Comparison of ENCODE assay signal across 9 cellular contexts in genomic region chr6:36827261-36828079, GRCh38. TPM values are rescaled to one million over a fixed set of nuclear protein-coding genes. Genes with fewer than 3 reads are reported as not detected.
DNase-seq lines count a peak whose midpoint lies in the region; FAIRE-seq and TF ChIP-seq lines count a peak whose summit lies in the region.
"Had no signal": no experiment of that assay in that cellular context is flagged by ENCODE, and none has a peak within 500 bp of the region (broad histone marks: within the 10 kb centered on the region; RNA-seq: fewer than 3 reads in every experiment).

No MANE protein-coding gene starts in this region.

- TF ChIP-seq CTCF in BJ (IDR thresholded peaks at IDR 0.05; ENCODE audit: insufficient read depth, low read depth, low read length), result no peak
- no peak for TF ChIP-seq CTCF in NB4 (IDR thresholded peaks at IDR 0.05; ENCODE audit: low read depth, low read length)
- no peak for TF ChIP-seq CTCF in bronchial epithelial cell (IDR thresholded peaks at IDR 0.05; ENCODE audit: insufficient read depth, low read length, severe bottlenecking)
- no peak for TF ChIP-seq CTCF in mesothelial cell of epicardium (IDR thresholded peaks at IDR 0.05; ENCODE audit: unreplicated experiment)

- no peaks in the 10 kb centered on the region for H3K9me3 Mint-ChIP-seq in mesothelial cell of epicardium
- H3K9me3 Mint-ChIP-seq: activated B cell treated with CpG ODN at 0.5 μM for 24 hours had no signal

- POLR2A ChIA-PET in BJ (lab: Charles Lee), result no interaction called here

- no peaks in the 10 kb centered on the region; the same call in 1 of the 2 replicates for H3K27me3 ChIP-seq in BJ (ENCODE audit: control insufficient read depth, insufficient read depth, low read length)
- no peaks in the 10 kb centered on the region for H3K27me3 ChIP-seq in bronchial epithelial cell (ENCODE audit: control insufficient read depth, insufficient read depth, low read length)

- H3K27me3 Mint-ChIP-seq in mesothelial cell of epicardium (ENCODE audit: low read depth), result no peaks in the 10 kb centered on the region

- no peaks in the 10 kb centered on the region for H3K36me3 ChIP-seq in BJ (ENCODE audit: control insufficient read depth, insufficient read depth, low read length)
- H3K36me3 ChIP-seq in bronchial epithelial cell (ENCODE audit: control insufficient read depth, insufficient read depth, low read length), result no peaks in the 10 kb centered on the region

- TF ChIP-seq POLR2A in NB4 (IDR thresholded peaks at IDR 0.05; ENCODE audit: extremely low read depth, insufficient read length), result no peak

- FAIRE-seq in bronchial epithelial cell (lab: Jason Lieb, UNC), result no peak

- H3K4me3 ChIP-seq in BJ (ENCODE audit: low read depth, low read length), result no peak overlapping the region
- peak overlapping the region; percentile 22 for H3K4me3 ChIP-seq in NB4 (ENCODE audit: low read depth, low read length)
- no peak overlapping the region for H3K4me3 ChIP-seq in bronchial epithelial cell (ENCODE audit: low read depth, low read length)

- DNase-seq in BJ (ENCODE audit: low read depth) (peak; percentile 19), NB4 (ENCODE audit: low read depth) (peak; percentile 97), bronchial epithelial cell (ENCODE audit: low read depth) (peak; percentile 55), mesothelial cell of epicardium (ENCODE audit: low spot score in 2 of 2, unreplicated experiment in 2 of 2) (no peak), DMS 273 (lab: John Stamatoyannopoulos, UW; ENCODE audit: unreplicated experiment) (no peak), NCI-H526 treated with DMSO at 0.1 percent for 48 hours (lab: John Stamatoyannopoulos, UW) (no peak), NAMALWA (ENCODE audit: low spot score) (no peak)
- no peak for DNase-seq in stimulated activated CD4-positive, alpha-beta T cell treated with anti-CD3 and anti-CD28 coated beads, Interleukin-12 subunit alpha, Interleukin-12 subunit beta, amount 100 ng/mL, for 4 hours
- DNase-seq: activated B cell treated with CpG ODN at 0.5 μM for 24 hours had no signal

- H3K4me1 Mint-ChIP-seq in mesothelial cell of epicardium, result peaks cover 14% of the 10 kb centered on the region

- peak overlapping the region; percentile 79 for H3K27ac Mint-ChIP-seq in mesothelial cell of epicardium
- H3K27ac Mint-ChIP-seq: activated B cell treated with CpG ODN at 0.5 μM for 24 hours had no signal

- H3K36me3 Mint-ChIP-seq in mesothelial cell of epicardium, result no peaks in the 10 kb centered on the region

- CTCF ChIA-PET in BJ (lab: Yijun Ruan, JAX), result interaction anchor here (0.7 to 2.5 kb wide), 4 partner anchors 10 to 61 kb away, joined by 4 to 8 read pairs (median 4); no protein-coding TSS in a partner anchor

- H3K4me3 Mint-ChIP-seq in mesothelial cell of epicardium, result no peak overlapping the region
- H3K4me3 Mint-ChIP-seq: activated B cell treated with CpG ODN at 0.5 μM for 24 hours had no signal

RNA-seq across cellular contexts. Expression of gene CPNE5, which starts 11.8 kb away (rescaled TPM):
- polyA plus RNA-seq in BJ (2011; rRNA removed), result 0.09 and 0.10 TPM in 2 replicates
- polyA minus RNA-seq in BJ (2011; rRNA and poly(A)+ RNA removed), result 1.2 TPM in 1 of 2 replicates, not detected in the other
- total RNA-seq in bronchial epithelial cell (not detected in 2 replicates), mesothelial cell of epicardium (0.51 to 1.7 TPM (median 1.2 TPM) in 3 replicates)

RNA-seq across cellular contexts. Expression of gene PPIL1, which starts 47.1 kb away (rescaled TPM):
- 23.4 and 34.8 TPM in 2 replicates for polyA plus RNA-seq in BJ (2011; rRNA removed)
- polyA minus RNA-seq in BJ (2011; rRNA and poly(A)+ RNA removed), result 13.8 and 20.7 TPM in 2 replicates
- 33.3 and 34.8 TPM in 2 replicates for total RNA-seq in bronchial epithelial cell
- 32.7 to 34.3 TPM (median 34.2 TPM) in 3 replicates for total RNA-seq in mesothelial cell of epicardium

RNA-seq across cellular contexts. Expression of gene C6orf89, which starts 58.3 kb away (rescaled TPM):
- 66.0 and 71.4 TPM in 2 replicates for polyA plus RNA-seq in BJ (2011; rRNA removed)
- polyA minus RNA-seq in BJ (2011; rRNA and poly(A)+ RNA removed), result 22.5 and 23.2 TPM in 2 replicates
- total RNA-seq in bronchial epithelial cell, result 21.9 and 26.8 TPM in 2 replicates
- 39.1 to 42.0 TPM (median 39.7 TPM) in 3 replicates for total RNA-seq in mesothelial cell of epicardium

Comparison
In these comparisons a context has a peak if more than half of its experiments do, and no peak if none do; other contexts are left out.
1. DNase-seq: peak in BJ (single experiment), NB4 (single experiment) and bronchial epithelial cell (single experiment); none in mesothelial cell of epicardium (0 of 2), DMS 273 (single experiment), NCI-H526 treated with DMSO at 0.1 percent for 48 hours (single experiment), stimulated activated CD4-positive, alpha-beta T cell treated with anti-CD3 and anti-CD28 coated beads, Interleukin-12 subunit alpha, Interleukin-12 subunit beta, amount 100 ng/mL, for 4 hours (single experiment) and NAMALWA (single experiment).